In the genomic region with DNA sequence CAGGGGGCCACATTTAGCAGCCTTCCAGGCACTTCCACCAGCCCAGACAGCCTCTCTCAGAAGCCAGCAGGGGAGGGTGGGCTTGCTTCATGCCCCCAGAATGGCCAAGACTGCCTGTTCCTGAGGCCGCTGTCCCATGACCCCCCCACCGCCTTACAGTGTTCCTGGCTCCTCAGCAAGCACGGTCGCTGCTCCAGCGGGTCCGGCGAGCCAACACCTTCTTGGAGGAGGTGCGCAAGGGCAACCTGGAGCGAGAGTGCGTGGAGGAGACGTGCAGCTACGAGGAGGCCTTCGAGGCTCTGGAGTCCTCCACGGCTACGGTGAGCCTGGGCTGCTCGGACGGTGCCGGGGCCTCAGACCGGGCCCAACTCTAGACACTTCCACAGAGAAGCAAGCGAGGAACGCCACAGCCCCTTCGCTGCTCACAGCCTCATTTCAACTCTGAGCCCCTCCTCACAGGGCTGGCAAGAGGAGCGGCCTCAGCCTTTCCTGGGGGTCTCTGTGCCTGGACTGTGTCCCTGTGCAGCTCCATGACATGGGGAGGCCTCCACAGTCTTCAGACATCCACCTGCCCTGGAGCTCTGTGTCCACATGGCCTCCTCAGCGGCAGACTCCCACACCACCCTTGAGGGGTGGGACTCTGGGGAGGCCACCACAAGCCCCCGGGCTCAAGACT, we compare ENCODE assay signal across 1 cellular context.
A peak's percentile ranks its signal among the peaks of the same experiment; 100 is the strongest.
TF ChIP-seq lines count a peak whose summit lies in the region.

No MANE protein-coding gene starts in this region.

TF ChIP-seq in HepG2, 621 proteins besides CTCF, POLR2A, EP300 and RAD21 (continued from another document and continues in another):
- TF ChIP-seq, protein P1, sequence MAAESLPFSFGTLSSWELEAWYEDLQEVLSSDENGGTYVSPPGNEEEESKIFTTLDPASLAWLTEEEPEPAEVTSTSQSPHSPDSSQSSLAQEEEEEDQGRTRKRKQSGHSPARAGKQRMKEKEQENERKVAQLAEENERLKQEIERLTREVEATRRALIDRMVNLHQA (CRISPR knock-in tag; IDR thresholded peaks at IDR 0.05): no peak
- TF ChIP-seq RNF2 (conservative IDR thresholded peaks at IDR 0.05; ENCODE audit: low read depth) (no peak), HES4 (CRISPR knock-in tag; IDR thresholded peaks at IDR 0.05; ENCODE audit: borderline replicate concordance) (peak; percentile 72; the same call in 1 of the 2 replicates), SETDB1 (CRISPR knock-in tag; IDR thresholded peaks at IDR 0.05; ENCODE audit: borderline replicate concordance) (no peak), IRF2 (CRISPR knock-in tag; IDR thresholded peaks at IDR 0.05) (no peak), SIX1 (CRISPR knock-in tag; IDR thresholded peaks at IDR 0.05; ENCODE audit: borderline replicate concordance) (no peak), NR3C1 (CRISPR knock-in tag; IDR thresholded peaks at IDR 0.05) (no peak), HOXA9 (CRISPR knock-in tag; IDR thresholded peaks at IDR 0.05; ENCODE audit: borderline replicate concordance) (no peak), TSC22D2 (CRISPR knock-in tag; IDR thresholded peaks at IDR 0.05; ENCODE audit: borderline replicate concordance) (no peak), FOXJ3 (CRISPR knock-in tag; IDR thresholded peaks at IDR 0.05; ENCODE audit: borderline replicate concordance) (no peak), ZNF776 (CRISPR knock-in tag; IDR thresholded peaks at IDR 0.05) (no peak), ZKSCAN1 (IDR thresholded peaks at IDR 0.05; ENCODE audit: low read length) (no peak), ZFP1 (CRISPR knock-in tag; IDR thresholded peaks at IDR 0.05) (no peak), MYNN (CRISPR knock-in tag; IDR thresholded peaks at IDR 0.05; ENCODE audit: low read depth) (no peak), ZNF235 (CRISPR knock-in tag; IDR thresholded peaks at IDR 0.05; ENCODE audit: borderline replicate concordance) (no peak), REL (CRISPR knock-in tag; conservative IDR thresholded peaks at IDR 0.05) (no peak), ZNF33A (CRISPR knock-in tag; IDR thresholded peaks at IDR 0.05; ENCODE audit: borderline replicate concordance) (no peak), ZNF451 (CRISPR knock-in tag; IDR thresholded peaks at IDR 0.05) (peak; percentile 69; the same call in 1 of the 2 replicates), ZNF432 (CRISPR knock-in tag; IDR thresholded peaks at IDR 0.05; ENCODE audit: borderline replicate concordance) (no peak), CC2D1A (CRISPR knock-in tag; IDR thresholded peaks at IDR 0.05) (0 out of 2 replicates have a peak, but pooled peaks have one; percentile 37), ZNF792 (CRISPR knock-in tag; IDR thresholded peaks at IDR 0.05) (no peak), ZNF616 (CRISPR knock-in tag; IDR thresholded peaks at IDR 0.05; ENCODE audit: low read depth) (no peak), MED8 (CRISPR knock-in tag; IDR thresholded peaks at IDR 0.05; ENCODE audit: insufficient replicate concordance) (no peak), ZNF567 (CRISPR knock-in tag; IDR thresholded peaks at IDR 0.05; ENCODE audit: borderline replicate concordance) (0 out of 2 replicates have a peak, but pooled peaks have one; percentile 22), MTA3 (CRISPR knock-in tag; IDR thresholded peaks at IDR 0.05) (no peak), THYN1 (CRISPR knock-in tag; IDR thresholded peaks at IDR 0.05; ENCODE audit: borderline replicate concordance, low read depth) (no peak), NPAS2 (CRISPR knock-in tag; IDR thresholded peaks at IDR 0.05; ENCODE audit: borderline replicate concordance) (no peak), ZNF260 (CRISPR knock-in tag; IDR thresholded peaks at IDR 0.05; ENCODE audit: borderline replicate concordance, low read depth) (no peak), ZNF143 (CRISPR knock-in tag; IDR thresholded peaks at IDR 0.05) (no peak), SOX13 (IDR thresholded peaks at IDR 0.05) (no peak), SOX13 (CRISPR knock-in tag; conservative IDR thresholded peaks at IDR 0.05 in 1 of 2, IDR thresholded peaks at IDR 0.05 in 1 of 2) (no peak), ZSCAN9 (CRISPR knock-in tag; IDR thresholded peaks at IDR 0.05; ENCODE audit: borderline replicate concordance) (no peak), TEAD3 (CRISPR knock-in tag; optimal IDR thresholded peaks at IDR 0.05; ENCODE audit: borderline replicate concordance) (peak; percentile 40), POGZ (CRISPR knock-in tag; IDR thresholded peaks at IDR 0.05) (no peak; the same call in 1 of the 2 replicates), RBAK (CRISPR knock-in tag; IDR thresholded peaks at IDR 0.05) (0 out of 2 replicates have a peak, but pooled peaks have one; percentile 27), ZNF720 (CRISPR knock-in tag; IDR thresholded peaks at IDR 0.05) (no peak), ZSCAN31 (CRISPR knock-in tag; IDR thresholded peaks at IDR 0.05; ENCODE audit: low read depth) (no peak), ZNF556 (CRISPR knock-in tag; IDR thresholded peaks at IDR 0.05; ENCODE audit: borderline replicate concordance) (no peak), ZNF678 (CRISPR knock-in tag; IDR thresholded peaks at IDR 0.05) (no peak; the same call in 1 of the 2 replicates)
- TF ChIP-seq, protein P2, sequence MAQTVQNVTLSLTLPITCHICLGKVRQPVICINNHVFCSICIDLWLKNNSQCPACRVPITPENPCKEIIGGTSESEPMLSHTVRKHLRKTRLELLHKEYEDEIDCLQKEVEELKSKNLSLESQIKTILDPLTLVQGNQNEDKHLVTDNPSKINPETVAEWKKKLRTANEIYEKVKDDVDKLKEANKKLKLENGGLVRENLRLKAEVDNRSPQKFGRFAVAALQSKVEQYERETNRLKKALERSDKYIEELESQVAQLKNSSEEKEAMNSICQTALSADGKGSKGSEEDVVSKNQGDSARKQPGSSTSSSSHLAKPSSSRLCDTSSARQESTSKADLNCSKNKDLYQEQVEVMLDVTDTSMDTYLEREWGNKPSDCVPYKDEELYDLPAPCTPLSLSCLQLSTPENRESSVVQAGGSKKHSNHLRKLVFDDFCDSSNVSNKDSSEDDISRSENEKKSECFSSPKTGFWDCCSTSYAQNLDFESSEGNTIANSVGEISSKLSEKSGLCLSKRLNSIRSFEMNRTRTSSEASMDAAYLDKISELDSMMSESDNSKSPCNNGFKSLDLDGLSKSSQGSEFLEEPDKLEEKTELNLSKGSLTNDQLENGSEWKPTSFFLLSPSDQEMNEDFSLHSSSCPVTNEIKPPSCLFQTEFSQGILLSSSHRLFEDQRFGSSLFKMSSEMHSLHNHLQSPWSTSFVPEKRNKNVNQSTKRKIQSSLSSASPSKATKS (CRISPR knock-in tag; IDR thresholded peaks at IDR 0.05): no peak
- TF ChIP-seq, protein P3, sequence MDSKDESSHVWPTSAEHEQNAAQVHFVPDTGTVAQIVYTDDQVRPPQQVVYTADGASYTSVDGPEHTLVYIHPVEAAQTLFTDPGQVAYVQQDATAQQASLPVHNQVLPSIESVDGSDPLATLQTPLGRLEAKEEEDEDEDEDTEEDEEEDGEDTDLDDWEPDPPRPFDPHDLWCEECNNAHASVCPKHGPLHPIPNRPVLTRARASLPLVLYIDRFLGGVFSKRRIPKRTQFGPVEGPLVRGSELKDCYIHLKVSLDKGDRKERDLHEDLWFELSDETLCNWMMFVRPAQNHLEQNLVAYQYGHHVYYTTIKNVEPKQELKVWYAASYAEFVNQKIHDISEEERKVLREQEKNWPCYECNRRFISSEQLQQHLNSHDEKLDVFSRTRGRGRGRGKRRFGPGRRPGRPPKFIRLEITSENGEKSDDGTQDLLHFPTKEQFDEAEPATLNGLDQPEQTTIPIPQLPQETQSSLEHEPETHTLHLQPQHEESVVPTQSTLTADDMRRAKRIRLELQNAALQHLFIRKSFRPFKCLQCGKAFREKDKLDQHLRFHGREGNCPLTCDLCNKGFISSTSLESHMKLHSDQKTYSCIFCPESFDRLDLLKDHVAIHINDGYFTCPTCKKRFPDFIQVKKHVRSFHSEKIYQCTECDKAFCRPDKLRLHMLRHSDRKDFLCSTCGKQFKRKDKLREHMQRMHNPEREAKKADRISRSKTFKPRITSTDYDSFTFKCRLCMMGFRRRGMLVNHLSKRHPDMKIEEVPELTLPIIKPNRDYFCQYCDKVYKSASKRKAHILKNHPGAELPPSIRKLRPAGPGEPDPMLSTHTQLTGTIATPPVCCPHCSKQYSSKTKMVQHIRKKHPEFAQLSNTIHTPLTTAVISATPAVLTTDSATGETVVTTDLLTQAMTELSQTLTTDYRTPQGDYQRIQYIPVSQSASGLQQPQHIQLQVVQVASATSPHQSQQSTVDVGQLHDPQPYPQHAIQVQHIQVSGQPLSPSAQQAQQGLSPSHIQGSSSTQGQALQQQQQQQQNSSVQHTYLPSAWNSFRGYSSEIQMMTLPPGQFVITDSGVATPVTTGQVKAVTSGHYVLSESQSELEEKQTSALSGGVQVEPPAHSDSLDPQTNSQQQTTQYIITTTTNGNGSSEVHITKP (CRISPR knock-in tag; IDR thresholded peaks at IDR 0.05; ENCODE audit: low read depth): no peak
- TF ChIP-seq, protein P4, sequence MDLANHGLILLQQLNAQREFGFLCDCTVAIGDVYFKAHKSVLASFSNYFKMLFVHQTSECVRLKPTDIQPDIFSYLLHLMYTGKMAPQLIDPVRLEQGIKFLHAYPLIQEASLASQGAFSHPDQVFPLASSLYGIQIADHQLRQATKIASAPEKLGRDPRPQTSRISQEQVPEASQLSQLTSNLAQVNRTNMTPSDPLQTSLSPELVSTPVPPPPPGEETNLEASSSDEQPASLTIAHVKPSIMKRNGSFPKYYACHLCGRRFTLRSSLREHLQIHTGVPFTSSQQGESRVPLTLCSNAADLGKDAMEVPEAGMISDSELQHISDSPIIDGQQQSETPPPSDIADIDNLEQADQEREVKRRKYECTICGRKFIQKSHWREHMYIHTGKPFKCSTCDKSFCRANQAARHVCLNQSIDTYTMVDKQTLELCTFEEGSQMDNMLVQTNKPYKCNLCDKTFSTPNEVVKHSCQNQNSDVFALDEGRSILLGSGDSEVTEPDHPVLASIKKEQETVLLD (CRISPR knock-in tag; IDR thresholded peaks at IDR 0.05; ENCODE audit: low read depth): 0 out of 2 replicates have a peak, but pooled peaks have one; percentile 1
- TF ChIP-seq, protein P5, sequence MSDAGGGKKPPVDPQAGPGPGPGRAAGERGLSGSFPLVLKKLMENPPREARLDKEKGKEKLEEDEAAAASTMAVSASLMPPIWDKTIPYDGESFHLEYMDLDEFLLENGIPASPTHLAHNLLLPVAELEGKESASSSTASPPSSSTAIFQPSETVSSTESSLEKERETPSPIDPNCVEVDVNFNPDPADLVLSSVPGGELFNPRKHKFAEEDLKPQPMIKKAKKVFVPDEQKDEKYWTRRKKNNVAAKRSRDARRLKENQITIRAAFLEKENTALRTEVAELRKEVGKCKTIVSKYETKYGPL (CRISPR knock-in tag; IDR thresholded peaks at IDR 0.05): no peak
- TF ChIP-seq, protein P6, sequence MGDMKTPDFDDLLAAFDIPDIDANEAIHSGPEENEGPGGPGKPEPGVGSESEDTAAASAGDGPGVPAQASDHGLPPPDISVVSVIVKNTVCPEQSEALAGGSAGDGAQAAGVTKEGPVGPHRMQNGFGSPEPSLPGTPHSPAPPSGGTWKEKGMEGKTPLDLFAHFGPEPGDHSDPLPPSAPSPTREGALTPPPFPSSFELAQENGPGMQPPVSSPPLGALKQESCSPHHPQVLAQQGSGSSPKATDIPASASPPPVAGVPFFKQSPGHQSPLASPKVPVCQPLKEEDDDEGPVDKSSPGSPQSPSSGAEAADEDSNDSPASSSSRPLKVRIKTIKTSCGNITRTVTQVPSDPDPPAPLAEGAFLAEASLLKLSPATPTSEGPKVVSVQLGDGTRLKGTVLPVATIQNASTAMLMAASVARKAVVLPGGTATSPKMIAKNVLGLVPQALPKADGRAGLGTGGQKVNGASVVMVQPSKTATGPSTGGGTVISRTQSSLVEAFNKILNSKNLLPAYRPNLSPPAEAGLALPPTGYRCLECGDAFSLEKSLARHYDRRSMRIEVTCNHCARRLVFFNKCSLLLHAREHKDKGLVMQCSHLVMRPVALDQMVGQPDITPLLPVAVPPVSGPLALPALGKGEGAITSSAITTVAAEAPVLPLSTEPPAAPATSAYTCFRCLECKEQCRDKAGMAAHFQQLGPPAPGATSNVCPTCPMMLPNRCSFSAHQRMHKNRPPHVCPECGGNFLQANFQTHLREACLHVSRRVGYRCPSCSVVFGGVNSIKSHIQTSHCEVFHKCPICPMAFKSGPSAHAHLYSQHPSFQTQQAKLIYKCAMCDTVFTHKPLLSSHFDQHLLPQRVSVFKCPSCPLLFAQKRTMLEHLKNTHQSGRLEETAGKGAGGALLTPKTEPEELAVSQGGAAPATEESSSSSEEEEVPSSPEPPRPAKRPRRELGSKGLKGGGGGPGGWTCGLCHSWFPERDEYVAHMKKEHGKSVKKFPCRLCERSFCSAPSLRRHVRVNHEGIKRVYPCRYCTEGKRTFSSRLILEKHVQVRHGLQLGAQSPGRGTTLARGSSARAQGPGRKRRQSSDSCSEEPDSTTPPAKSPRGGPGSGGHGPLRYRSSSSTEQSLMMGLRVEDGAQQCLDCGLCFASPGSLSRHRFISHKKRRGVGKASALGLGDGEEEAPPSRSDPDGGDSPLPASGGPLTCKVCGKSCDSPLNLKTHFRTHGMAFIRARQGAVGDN (CRISPR knock-in tag; IDR thresholded peaks at IDR 0.05): peak; percentile 91
- TF ChIP-seq, protein P7, sequence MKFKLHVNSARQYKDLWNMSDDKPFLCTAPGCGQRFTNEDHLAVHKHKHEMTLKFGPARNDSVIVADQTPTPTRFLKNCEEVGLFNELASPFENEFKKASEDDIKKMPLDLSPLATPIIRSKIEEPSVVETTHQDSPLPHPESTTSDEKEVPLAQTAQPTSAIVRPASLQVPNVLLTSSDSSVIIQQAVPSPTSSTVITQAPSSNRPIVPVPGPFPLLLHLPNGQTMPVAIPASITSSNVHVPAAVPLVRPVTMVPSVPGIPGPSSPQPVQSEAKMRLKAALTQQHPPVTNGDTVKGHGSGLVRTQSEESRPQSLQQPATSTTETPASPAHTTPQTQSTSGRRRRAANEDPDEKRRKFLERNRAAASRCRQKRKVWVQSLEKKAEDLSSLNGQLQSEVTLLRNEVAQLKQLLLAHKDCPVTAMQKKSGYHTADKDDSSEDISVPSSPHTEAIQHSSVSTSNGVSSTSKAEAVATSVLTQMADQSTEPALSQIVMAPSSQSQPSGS (CRISPR knock-in tag; IDR thresholded peaks at IDR 0.05): no peak
- TF ChIP-seq, protein P8, sequence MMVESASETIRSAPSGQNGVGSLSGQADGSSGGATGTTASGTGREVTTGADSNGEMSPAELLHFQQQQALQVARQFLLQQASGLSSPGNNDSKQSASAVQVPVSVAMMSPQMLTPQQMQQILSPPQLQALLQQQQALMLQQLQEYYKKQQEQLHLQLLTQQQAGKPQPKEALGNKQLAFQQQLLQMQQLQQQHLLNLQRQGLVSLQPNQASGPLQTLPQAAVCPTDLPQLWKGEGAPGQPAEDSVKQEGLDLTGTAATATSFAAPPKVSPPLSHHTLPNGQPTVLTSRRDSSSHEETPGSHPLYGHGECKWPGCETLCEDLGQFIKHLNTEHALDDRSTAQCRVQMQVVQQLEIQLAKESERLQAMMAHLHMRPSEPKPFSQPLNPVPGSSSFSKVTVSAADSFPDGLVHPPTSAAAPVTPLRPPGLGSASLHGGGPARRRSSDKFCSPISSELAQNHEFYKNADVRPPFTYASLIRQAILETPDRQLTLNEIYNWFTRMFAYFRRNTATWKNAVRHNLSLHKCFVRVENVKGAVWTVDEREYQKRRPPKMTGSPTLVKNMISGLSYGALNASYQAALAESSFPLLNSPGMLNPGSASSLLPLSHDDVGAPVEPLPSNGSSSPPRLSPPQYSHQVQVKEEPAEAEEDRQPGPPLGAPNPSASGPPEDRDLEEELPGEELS (CRISPR knock-in tag; IDR thresholded peaks at IDR 0.05): no peak
- TF ChIP-seq, protein P9, sequence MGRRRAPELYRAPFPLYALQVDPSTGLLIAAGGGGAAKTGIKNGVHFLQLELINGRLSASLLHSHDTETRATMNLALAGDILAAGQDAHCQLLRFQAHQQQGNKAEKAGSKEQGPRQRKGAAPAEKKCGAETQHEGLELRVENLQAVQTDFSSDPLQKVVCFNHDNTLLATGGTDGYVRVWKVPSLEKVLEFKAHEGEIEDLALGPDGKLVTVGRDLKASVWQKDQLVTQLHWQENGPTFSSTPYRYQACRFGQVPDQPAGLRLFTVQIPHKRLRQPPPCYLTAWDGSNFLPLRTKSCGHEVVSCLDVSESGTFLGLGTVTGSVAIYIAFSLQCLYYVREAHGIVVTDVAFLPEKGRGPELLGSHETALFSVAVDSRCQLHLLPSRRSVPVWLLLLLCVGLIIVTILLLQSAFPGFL (CRISPR knock-in tag; IDR thresholded peaks at IDR 0.05): no peak
